In the genomic region with DNA sequence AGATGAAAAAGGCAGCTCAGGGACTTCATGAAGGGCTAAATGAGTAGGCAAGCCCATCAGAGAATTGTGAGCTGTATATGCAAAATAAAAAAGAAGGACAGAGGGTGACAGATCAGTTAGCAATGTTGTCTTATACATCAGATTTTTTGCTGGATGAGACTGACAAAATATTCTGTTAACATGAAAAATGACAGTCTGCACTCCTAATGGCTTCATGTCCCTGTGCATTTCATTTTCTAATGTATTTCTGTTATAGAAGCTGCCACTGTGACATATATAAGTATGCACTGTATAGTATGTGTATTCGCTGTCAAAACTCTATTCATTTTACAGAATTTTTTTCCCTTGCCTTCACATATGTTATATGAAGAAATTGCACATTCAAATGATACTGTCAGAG, we compare ENCODE assay signal across 33 cellular contexts.
"Had no signal": no experiment of that assay in that cellular context is flagged by ENCODE, and none has a peak within 500 bp of the region (broad histone marks: within the 10 kb centered on the region; RNA-seq: fewer than 3 reads in every experiment).

No MANE protein-coding gene starts in this region.

- DNase-seq: Karpas-422, Kasumi-1, KG1, MG63, MM.1S, MV-4-11, NCI-H1048, NCI-H1092, NCI-H1092 treated with DMSO at 0.1 percent for 48 hours, NCI-H1105, NCI-H1105 treated with DMSO at 0.1 percent for 48 hours, NCI-H1417, NCI-H1417 treated with DMSO at 0.1 percent for 48 hours, NCI-H1436, NCI-H1436 treated with DMSO at 0.1 percent for 48 hours, NCI-H1694, NCI-H1694 treated with DMSO at 0.1 percent for 48 hours, NCI-H187, NCI-H187 treated with DMSO at 0.1 percent for 48 hours, NCI-H1930, NCI-H2029, NCI-H2029 treated with DMSO at 0.1 percent for 48 hours, NCI-H2081 treated with DMSO at 0.1 percent for 48 hours, NCI-H2107, NCI-H2171, NCI-H2171 treated with DMSO at 0.1 percent for 48 hours, NCI-H2227 treated with DMSO at 0.1 percent for 48 hours, NCI-H226, NCI-H345, NCI-H446, NCI-H446 treated with DMSO at 0.1 percent for 48 hours, NCI-H510A had no signal

- H3K36me3 ChIP-seq: MG63 had no signal

- H3K27me3 ChIP-seq: MG63 had no signal

- H3K4me2 ChIP-seq: KMS-11 had no signal

- H3K27ac ChIP-seq: KMS-11 had no signal

- H3K4me3 ChIP-seq: MG63 had no signal

- H3K9me3 ChIP-seq: MG63 had no signal

- H3K9ac ChIP-seq: KMS-11 had no signal
